ENCODE assay signal across 15 cellular contexts in genomic region chr10:11195017-11195586, GRCh38.
DNase-seq lines count a peak whose midpoint lies in the region; ATAC-seq and TF ChIP-seq lines count a peak whose summit lies in the region.
"Had no signal": no experiment of that assay in that cellular context is flagged by ENCODE, and none has a peak within 500 bp of the region (broad histone marks: within the 10 kb centered on the region; RNA-seq: fewer than 3 reads in every experiment).

No MANE protein-coding gene starts in this region.

- peaks cover 66 to 100% (median 91%) of the 10 kb centered on the region in 10 experiments for H3K4me1 ChIP-seq in BLaER1 treated with 17β-estradiol and CSF1 and Interleukin-3, amounts not matched to agents 10 nM and 100 nM
- peaks cover 5% of the 10 kb centered on the region for H3K4me1 ChIP-seq in testis

- peaks cover 88% of the 10 kb centered on the region for H3K36me3 Mint-ChIP-seq in activated naive CD8-positive, alpha-beta T cell treated with anti-CD3 and anti-CD28 coated beads for 36 hours

- H3K4me2 ChIP-seq in BLaER1 treated with 17β-estradiol and CSF1 and Interleukin-3, amounts not matched to agents 10 nM and 100 nM: peak overlapping the region; percentile 17 to 79 (median 57); a peak in 21 of 22 replicates
- H3K4me2 ChIP-seq: PC-9 had no signal

- ATAC-seq in GM18498 (IDR thresholded peaks at IDR 0.05; ENCODE audit: unreplicated experiment): peak; percentile 27
- peak; percentile 31 for ATAC-seq in HG03159 (IDR thresholded peaks at IDR 0.05; ENCODE audit: unreplicated experiment)
- ATAC-seq: sciatic nerve had no signal

- no peaks in the 10 kb centered on the region for H3K27me3 ChIP-seq in BLaER1 treated with 17β-estradiol and CSF1 and Interleukin-3, amounts not matched to agents 10 nM and 100 nM
- no peaks in the 10 kb centered on the region for H3K27me3 ChIP-seq in testis

- no peak for TF ChIP-seq CTCF in testis (IDR thresholded peaks at IDR 0.05)

- peak overlapping the region in 4 of 11 experiments; percentile 14 to 33 (median 28); a peak in 3 of 22 replicates for H3K27ac ChIP-seq in BLaER1 treated with 17β-estradiol and CSF1 and Interleukin-3, amounts not matched to agents 10 nM and 100 nM
- H3K27ac ChIP-seq in testis: no peak overlapping the region
- H3K27ac ChIP-seq: PC-9, VCaP had no signal

- H3K4me3 ChIP-seq in BLaER1 treated with 17β-estradiol and CSF1 and Interleukin-3, amounts not matched to agents 10 nM and 100 nM: no peak overlapping the region
- H3K4me3 ChIP-seq in testis: no peak overlapping the region
- H3K4me3 ChIP-seq: PC-9 had no signal

- H3K4me3 Mint-ChIP-seq in activated naive CD8-positive, alpha-beta T cell treated with anti-CD3 and anti-CD28 coated beads for 36 hours: no peak overlapping the region
- H3K4me3 Mint-ChIP-seq: type B pancreatic cell had no signal

- TF ChIP-seq POLR2A in testis (IDR thresholded peaks at IDR 0.05): no peak

- intact Hi-C loops in testis (cut with DNase I; ENCODE audit: low total_unique reads): no loop called here

- H3K4me1 Mint-ChIP-seq in activated naive CD8-positive, alpha-beta T cell treated with anti-CD3 and anti-CD28 coated beads for 36 hours: peaks cover 94% of the 10 kb centered on the region

- peak overlapping the region; percentile 34 for H3K27ac Mint-ChIP-seq in activated naive CD8-positive, alpha-beta T cell treated with anti-CD3 and anti-CD28 coated beads for 36 hours
- H3K27ac Mint-ChIP-seq: type B pancreatic cell had no signal

- no peak for DNase-seq in activated naive CD8-positive, alpha-beta T cell treated with anti-CD3 and anti-CD28 coated beads for 36 hours
- DNase-seq in SW 1271 (lab: John Stamatoyannopoulos, UW) (no peak), NCI-H1694 treated with DMSO at 0.1 percent for 48 hours (lab: John Stamatoyannopoulos, UW) (no peak), occipital lobe (lab: John Stamatoyannopoulos, UW) (no peak), testis (no peak)
- DNase-seq: COR-L47, hypothalamus, NCI-H2029, PC-9 had no signal

- peaks cover 0 to 22% (median 9%) of the 10 kb centered on the region in 11 experiments; a peak in 14 of 22 replicates for H3K9me3 ChIP-seq in BLaER1 treated with 17β-estradiol and CSF1 and Interleukin-3, amounts not matched to agents 10 nM and 100 nM (replicated peaks in 1 of 11)
- no peaks in the 10 kb centered on the region for H3K9me3 ChIP-seq in testis

- H3K9ac ChIP-seq in BLaER1 treated with 17β-estradiol and CSF1 and Interleukin-3, amounts not matched to agents 10 nM and 100 nM: peak overlapping the region in 1 of 11 experiments; percentile 32; a peak in 1 of 22 replicates

- no peaks in the 10 kb centered on the region for H3K9me3 Mint-ChIP-seq in activated naive CD8-positive, alpha-beta T cell treated with anti-CD3 and anti-CD28 coated beads for 36 hours
- H3K9me3 Mint-ChIP-seq: type B pancreatic cell had no signal

- H3K36me3 ChIP-seq in BLaER1 treated with 17β-estradiol and CSF1 and Interleukin-3, amounts not matched to agents 10 nM and 100 nM: peaks cover 56 to 100% (median 93%) of the 10 kb centered on the region in 11 experiments
- H3K36me3 ChIP-seq in testis (ENCODE audit: low read depth, missing control alignments): no peaks in the 10 kb centered on the region

- WGBS in testis, 2 donors: 84 to 88% methylated on average over 6 of the region's 6 CpGs

- peaks cover 98 to 100% (median 100%) of the 10 kb centered on the region in 11 experiments for H4K20me1 ChIP-seq in BLaER1 treated with 17β-estradiol and CSF1 and Interleukin-3, amounts not matched to agents 10 nM and 100 nM

- H3K27me3 Mint-ChIP-seq in activated naive CD8-positive, alpha-beta T cell treated with anti-CD3 and anti-CD28 coated beads for 36 hours: no peaks in the 10 kb centered on the region
